Comparison of ENCODE assay signal across 9 cellular contexts in the genomic region with DNA sequence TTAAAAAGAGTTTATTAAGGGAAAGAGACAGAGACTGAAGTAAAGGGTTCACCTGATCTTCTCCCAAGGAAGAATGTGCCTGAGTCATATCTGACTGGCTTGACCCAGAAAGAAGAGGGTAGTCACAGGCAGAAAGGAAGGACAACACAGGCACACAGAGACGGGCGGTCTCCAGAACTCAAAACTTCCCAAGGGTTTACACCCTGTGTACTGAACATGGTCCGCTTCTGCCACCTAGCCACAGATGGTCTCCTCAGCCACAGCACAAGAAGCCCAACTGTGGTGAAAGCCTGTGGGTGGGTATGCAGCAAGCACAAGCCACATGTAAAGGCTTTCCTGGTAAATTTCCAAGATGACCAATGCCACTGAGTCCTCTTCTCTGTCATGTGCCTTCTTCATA. TPM values are rescaled to one million over a fixed set of nuclear protein-coding genes. Genes with fewer than 3 reads are reported as not detected.
DNase-seq lines count a peak whose midpoint lies in the region; ATAC-seq, FAIRE-seq and TF ChIP-seq lines count a peak whose summit lies in the region.
"Had no signal": no experiment of that assay in that cellular context is flagged by ENCODE, and none has a peak within 500 bp of the region (broad histone marks: within the 10 kb centered on the region; RNA-seq: fewer than 3 reads in every experiment).

No MANE protein-coding gene starts in this region.

- TF ChIP-seq POLR2A in HCT116 (IDR thresholded peaks at IDR 0.05; ENCODE audit: borderline replicate concordance, extremely low read depth, insufficient read depth, insufficient read length) (no peak), adrenal gland (IDR thresholded peaks at IDR 0.05) (no peak), GM12892 (IDR thresholded peaks at IDR 0.05; ENCODE audit: low read depth, low read length) (no peak)

- peak; percentile 41 for DNase-seq in A673 (ENCODE audit: low spot score)
- no peak for DNase-seq in HCT116 (ENCODE audit: low read depth, low spot score)
- DNase-seq in adrenal gland = peak; percentile 47 to 76 (median 61)
- peak; percentile 51 for DNase-seq in hepatocyte (ENCODE audit: low spot score)
- no peak for DNase-seq in GM12892 (ENCODE audit: insufficient read length)
- no peak for DNase-seq in NOMO-1 (lab: John Stamatoyannopoulos, UW; ENCODE audit: unreplicated experiment in 2 of 2)
- no peak for DNase-seq in central memory CD4-positive, alpha-beta T cell

- WGBS in adrenal gland, 4 donors = 61 to 78% (median 73%) methylated on average over 3 of the region's 3 CpGs
- whole genome bisulfite sequencing in hepatocyte (ENCODE audit: low lambda C conversion rate, missing lambda C conversion rate) = 90% methylated on average over 3 of the region's 3 CpGs

- intact Hi-C loops in A673 (cut with micrococcal nuclease; ENCODE audit: unreplicated experiment) = loop anchor here (10.0 kb wide), 1 partner anchor 707 kb away; no protein-coding TSS in a partner anchor
- intact Hi-C loops in HCT116 (cut with micrococcal nuclease) = loop anchor here (10.0 kb wide), 2 partner anchors 197 to 1037 kb away; no protein-coding TSS in a partner anchor
- intact Hi-C loops in adrenal gland (cut with DNase I) = loop anchor here in 1 of 2 donors (10.0 kb wide), 1 partner anchor 1037 kb away; no protein-coding TSS in a partner anchor

- peak; percentile 83 for ATAC-seq in HCT116
- no peak for ATAC-seq in GM18870 (IDR thresholded peaks at IDR 0.05; ENCODE audit: unreplicated experiment)

- H3K27me3 ChIP-seq in A673 (replicated peaks; ENCODE audit: insufficient read depth, low read depth, low read length, poor library complexity) (no peaks in the 10 kb centered on the region), HCT116 (ENCODE audit: insufficient read depth, low read length) (no peaks in the 10 kb centered on the region), adrenal gland (no peaks in the 10 kb centered on the region), hepatocyte (no peaks in the 10 kb centered on the region)

- H3K9me3 ChIP-seq in A673 (ENCODE audit: low read depth, low read length, poor library complexity, severe bottlenecking) (no peaks in the 10 kb centered on the region), HCT116 (ENCODE audit: control insufficient read depth in 1 of 2, insufficient read depth in 1 of 2, low read depth in 1 of 2, low read length in 2 of 2) (no peaks in the 10 kb centered on the region), adrenal gland (replicated peaks in 1 of 3) (no peaks in the 10 kb centered on the region), hepatocyte (ENCODE audit: low read depth) (no peaks in the 10 kb centered on the region)

- H3K27ac ChIP-seq in A673 (ENCODE audit: low read depth, low read length, poor library complexity, severe bottlenecking) = no peak overlapping the region
- no peak overlapping the region for H3K27ac ChIP-seq in HCT116 (ENCODE audit: low read depth, low read length)
- H3K27ac ChIP-seq in adrenal gland = peak overlapping the region in 1 of 5 donors; percentile 34
- peak overlapping the region; percentile 61 for H3K27ac ChIP-seq in hepatocyte

- no peak overlapping the region for H3K4me3 ChIP-seq in A673 (ENCODE audit: low read depth, low read length, poor library complexity, severe bottlenecking)
- no peak overlapping the region for H3K4me3 ChIP-seq in HCT116 (replicated peaks in 1 of 2; ENCODE audit: low read depth in 1 of 2, low read length in 2 of 2)
- H3K4me3 ChIP-seq in adrenal gland = no peak overlapping the region
- H3K4me3 ChIP-seq in hepatocyte = no peak overlapping the region

- POLR2A ChIA-PET in A673 (lab: Charles Lee; ENCODE audit: low non-redundant PET) (no interaction called here), HCT116 (lab: Charles Lee) (no interaction called here)

- H3K9me2 ChIP-seq in HCT116 (ENCODE audit: insufficient read depth) (no peaks in the 10 kb centered on the region), hepatocyte (replicated peaks; ENCODE audit: insufficient read depth) (no peaks in the 10 kb centered on the region)

- peak; percentile 72 for TF ChIP-seq RAD21 in HCT116 (IDR thresholded peaks at IDR 0.05; ENCODE audit: low read depth)

- H3K36me3 ChIP-seq in A673 (ENCODE audit: insufficient read depth, low read length, poor library complexity, severe bottlenecking) = no peaks in the 10 kb centered on the region
- no peaks in the 10 kb centered on the region for H3K36me3 ChIP-seq in HCT116 (ENCODE audit: control insufficient read depth in 1 of 2, insufficient read depth in 2 of 2, low read length in 2 of 2)
- no peaks in the 10 kb centered on the region for H3K36me3 ChIP-seq in adrenal gland (replicated peaks in 1 of 2)
- H3K36me3 ChIP-seq in hepatocyte (replicated peaks; ENCODE audit: insufficient read depth, low read depth) = no peaks in the 10 kb centered on the region

- CTCF ChIA-PET in A673 (lab: Charles Lee) = interaction anchor here (0.6 kb wide), 1 partner anchor 66 kb away, joined by 4 read pairs; no protein-coding TSS in a partner anchor
- CTCF ChIA-PET in HCT116 (lab: Charles Lee) = interaction anchor here (1.0 to 1.6 kb wide), 3 partner anchors 16 to 693 kb away, joined by 3 to 4 read pairs (median 4); no protein-coding TSS in a partner anchor

- no TSS peak for BruUV-seq in A673 (replicated peaks; lab: Mats Ljungman, UMichigan)
- BruUV-seq in HCT116 (replicated peaks; lab: Mats Ljungman, UMichigan) = no TSS peak

- H3K9ac ChIP-seq in HCT116 (ENCODE audit: low read length) = no peak overlapping the region

- H2AFZ ChIP-seq in HCT116 (ENCODE audit: low read depth, low read length, poor library complexity, severe bottlenecking) = no peak overlapping the region
- no peak overlapping the region for H2AFZ ChIP-seq in hepatocyte

- RAD21 ChIA-PET in HCT116 (lab: Charles Lee; ENCODE audit: low non-redundant PET in 1 of 2, low total read pairs in 2 of 2, uncharacterized antibody in 2 of 2, unreplicated experiment in 2 of 2) = no interaction called here

- TF ChIP-seq CTCF in A673 (conservative IDR thresholded peaks at IDR 0.05; ENCODE audit: low read depth, low read length) (0 out of 2 replicates have a peak, but pooled peaks have one; percentile 33), HCT116 (IDR thresholded peaks at IDR 0.05 in 2 of 3, conservative IDR thresholded peaks at IDR 0.05 in 1 of 3; ENCODE audit: borderline replicate concordance in 1 of 3, insufficient read depth in 1 of 3, low read depth in 2 of 3, low read length in 2 of 3) (peak in 2 of 3 experiments; percentile 22 to 48; a peak in 1 of 6 replicates), adrenal gland (IDR thresholded peaks at IDR 0.05) (peak in 5 of 6 experiments; percentile 5 to 26 (median 15)), hepatocyte (IDR thresholded peaks at IDR 0.05; ENCODE audit: poor library complexity) (peak; percentile 39)

- no peak for FAIRE-seq in GM12892 (lab: Jason Lieb, UNC)

- H4K20me1 ChIP-seq in HCT116 (ENCODE audit: insufficient read depth) = no peaks in the 10 kb centered on the region
- no peaks in the 10 kb centered on the region for H4K20me1 ChIP-seq in hepatocyte (ENCODE audit: insufficient read depth, poor library complexity, severe bottlenecking)

- H3K4me2 ChIP-seq in HCT116 (ENCODE audit: low read length) = 0 out of 2 replicates have a peak overlapping the region, but pooled peaks have one; percentile 8
- H3K4me2 ChIP-seq in hepatocyte = no peak overlapping the region

- H3K79me2 ChIP-seq in HCT116 (ENCODE audit: insufficient read depth, low read length) (no peaks in the 10 kb centered on the region), hepatocyte (no peaks in the 10 kb centered on the region)

- no peaks in the 10 kb centered on the region for H3K4me1 ChIP-seq in A673 (ENCODE audit: insufficient read depth, low read length, poor library complexity, severe bottlenecking)
- peaks cover 12 to 14% of the 10 kb centered on the region in 2 experiments for H3K4me1 ChIP-seq in HCT116 (ENCODE audit: control insufficient read depth in 1 of 2, insufficient read depth in 2 of 2, low read length in 2 of 2)
- H3K4me1 ChIP-seq in adrenal gland (replicated peaks in 1 of 2) = peaks cover 0 to 14% of the 10 kb centered on the region in 2 donors
- peaks cover 7% of the 10 kb centered on the region for H3K4me1 ChIP-seq in hepatocyte (ENCODE audit: insufficient read depth)

TF ChIP-seq in HCT116, 20 proteins besides CTCF, POLR2A, EP300 and RAD21 (continues in another document):
- TF ChIP-seq POLR2AphosphoS5 (IDR thresholded peaks at IDR 0.05; ENCODE audit: low read depth, low read length) (no peak), FOSL1 (IDR thresholded peaks at IDR 0.05; ENCODE audit: low read depth) (no peak)

RNA-seq across cellular contexts. Expression of a gene that starts 17.2 kb away (rescaled TPM):
- total RNA-seq in A673 (2021) (0.41 and 1.2 TPM in 2 replicates), HCT116 (2021; ENCODE audit: unreplicated experiment) (2.2 TPM), adrenal gland (1 to 10 TPM in 3 of 8 donors, under 1 TPM in 5; 0.52 to 1.2 (median 0.60) TPM), hepatocyte (38.1 and 42.9 TPM in 2 replicates)
- polyA plus RNA-seq in HCT116 (2012) = 1.9 and 2.0 TPM in 2 replicates
- polyA plus RNA-seq in adrenal gland (1 to 10 TPM in 2 of 3 donors, under 1 TPM in 1; 0.20 to 1.6 (median 1.2) TPM), hepatocyte (37.1 and 41.3 TPM in 2 replicates)
- polyA plus RNA-seq in GM12892 (2012; ENCODE audit: missing spikeins) = 0.85 TPM

RNA-seq across cellular contexts. Expression of a gene that starts 20.4 kb away (rescaled TPM):
- total RNA-seq in A673 (2021) = not detected in 2 replicates
- total RNA-seq in HCT116 (2021; ENCODE audit: unreplicated experiment) = not detected
- 0.20 and 0.55 TPM in 2 replicates for polyA plus RNA-seq in HCT116 (2012)
- not detected for total RNA-seq in adrenal gland
- not detected for polyA plus RNA-seq in adrenal gland
- total RNA-seq in hepatocyte = 0.27 TPM in 1 of 2 replicates, not detected in the other
- 0.36 and 2.7 TPM in 2 replicates for polyA plus RNA-seq in hepatocyte
- polyA plus RNA-seq in GM12892 (2012; ENCODE audit: missing spikeins) = not detected
- total RNA-seq: T-helper 2 cell treated with Interferon-gamma antibody and Interleukin-4, amounts not matched to agents 100 ng/mL and 5 ng/mL, for 36 hours had no signal

RNA-seq across cellular contexts. Expression of a gene that starts 31.2 kb away (rescaled TPM):
- total RNA-seq in A673 (2021) (not detected in 2 replicates), HCT116 (2021; ENCODE audit: unreplicated experiment) (not detected), adrenal gland (1 to 10 TPM in 4 of 8 donors, under 1 TPM in 2, not detected in 2; 0.28 to 3.7 (median 1.1) TPM), hepatocyte (2.9 and 3.1 TPM in 2 replicates)
- 0.16 and 0.19 TPM in 2 replicates for polyA plus RNA-seq in HCT116 (2012)
- polyA plus RNA-seq in adrenal gland (under 1 TPM in 2 of 3 donors, not detected in 1; 0.38 to 0.81 TPM), hepatocyte (2.8 and 4.3 TPM in 2 replicates)
- polyA plus RNA-seq in GM12892 (2012; ENCODE audit: missing spikeins) = 0.78 TPM
- total RNA-seq: T-helper 2 cell treated with Interferon-gamma antibody and Interleukin-4, amounts not matched to agents 100 ng/mL and 5 ng/mL, for 36 hours had no signal

RNA-seq across cellular contexts. Expression of a gene that starts 50.3 kb away (rescaled TPM):
- total RNA-seq in A673 (2021) = 27.3 and 30.4 TPM in 2 replicates
- total RNA-seq in HCT116 (2021; ENCODE audit: unreplicated experiment) = 28.7 TPM
- polyA plus RNA-seq in HCT116 (2012) = 21.4 and 26.1 TPM in 2 replicates
- 10 to 100 TPM; 10.1 to 35.5 (median 21.8) TPM for total RNA-seq in adrenal gland
- polyA plus RNA-seq in adrenal gland = 10 to 100 TPM; 21.5 to 44.4 (median 26.1) TPM
- total RNA-seq in hepatocyte = 28.0 and 31.2 TPM in 2 replicates
- 37.7 and 46.4 TPM in 2 replicates for polyA plus RNA-seq in hepatocyte
- polyA plus RNA-seq in GM12892 (2012; ENCODE audit: missing spikeins) = 35.6 TPM

RNA-seq across cellular contexts. Expression of a gene that starts 50.9 kb away (rescaled TPM):
- 38.8 and 45.4 TPM in 2 replicates for total RNA-seq in A673 (2021)
- 28.7 TPM for total RNA-seq in HCT116 (2021; ENCODE audit: unreplicated experiment)
- 26.1 and 32.4 TPM in 2 replicates for polyA plus RNA-seq in HCT116 (2012)
- 10 to 100 TPM in 7 of 8 donors, 1 to 10 TPM in 1; 7.1 to 18.2 (median 13.7) TPM for total RNA-seq in adrenal gland
- polyA plus RNA-seq in adrenal gland = 10 to 100 TPM in 1 of 3 donors, 1 to 10 TPM in 2; 6.4 to 21.4 (median 7.4) TPM
- 25.2 TPM in 2 replicates for total RNA-seq in hepatocyte
- polyA plus RNA-seq in hepatocyte = 16.8 and 18.7 TPM in 2 replicates
- polyA plus RNA-seq in GM12892 (2012; ENCODE audit: missing spikeins) = 24.8 TPM

Comparison
In these comparisons a context has a peak if more than half of its experiments do, and no peak if none do; other contexts are left out.
1. DNase-seq: peak in A673 (single experiment), adrenal gland (7 of 7) and hepatocyte (single experiment); none in HCT116 (single experiment), GM12892 (single experiment), NOMO-1 (0 of 2) and central memory CD4-positive, alpha-beta T cell (single experiment).
2. RNA of a gene that starts 17.2 kb away (total RNA-seq): 38.1 to 42.9 TPM in hepatocyte; 2.2 TPM in HCT116 (single experiment), 0.52 to 1.2 TPM in adrenal gland and 0.41 to 1.2 TPM in A673; every median in the first group is over 10 times any median in the second.
3. Peak in every context shown above with its lines, with median percentiles within 50 percentile points of each other: CTCF ChIP-seq.